ENCODE assay signal across 14 cellular contexts in the genomic region with DNA sequence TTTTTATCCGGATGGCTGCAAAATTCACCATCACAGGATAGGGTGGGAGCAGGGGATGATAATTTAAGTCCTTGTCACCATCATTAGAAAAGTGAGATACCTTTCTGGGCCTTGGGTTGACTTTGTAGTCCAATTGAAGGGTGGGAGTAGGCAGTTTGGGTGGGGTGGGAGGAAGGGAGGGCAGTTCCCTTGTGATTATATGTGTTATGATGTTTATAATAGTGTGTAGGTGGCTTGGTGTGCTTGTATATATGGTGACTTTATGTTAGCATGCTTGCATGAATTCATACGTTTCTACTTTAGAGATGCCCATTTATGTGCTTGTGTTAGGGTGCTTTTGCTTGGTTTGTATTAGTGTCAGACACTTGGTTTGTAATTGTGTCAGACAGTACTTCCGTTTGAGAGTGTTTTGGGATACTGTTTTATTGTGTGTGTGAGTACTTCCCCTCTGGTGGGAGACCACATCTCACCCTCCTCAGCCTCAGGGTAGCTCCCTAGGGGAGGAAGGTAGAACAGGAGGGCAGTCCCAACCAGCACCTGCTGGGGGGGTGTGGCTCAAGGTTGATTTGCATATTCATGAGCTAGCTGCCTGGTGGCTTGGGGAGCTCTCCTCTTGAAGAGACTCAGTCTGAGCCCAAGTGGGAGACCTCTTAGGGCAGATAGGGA. TPM values are rescaled to one million over a fixed set of nuclear protein-coding genes. Genes with fewer than 3 reads are reported as not detected.
DNase-seq lines count a peak whose midpoint lies in the region; ATAC-seq, FAIRE-seq and TF ChIP-seq lines count a peak whose summit lies in the region.
"Had no signal": no experiment of that assay in that cellular context is flagged by ENCODE, and none has a peak within 500 bp of the region (broad histone marks: within the 10 kb centered on the region; RNA-seq: fewer than 3 reads in every experiment).

No MANE protein-coding gene starts in this region.

- no peaks in the 10 kb centered on the region for H3K9me1 ChIP-seq in keratinocyte (ENCODE audit: control insufficient read depth, extremely low read depth, insufficient read depth, low read length)

- peak; percentile 46 for ATAC-seq in GM18861 (IDR thresholded peaks at IDR 0.05; ENCODE audit: unreplicated experiment)
- peak; percentile 71 for ATAC-seq in GM21423 (IDR thresholded peaks at IDR 0.05; ENCODE audit: unreplicated experiment)
- no peak for ATAC-seq in GM19328 (IDR thresholded peaks at IDR 0.05; ENCODE audit: unreplicated experiment)

- H3K27ac ChIP-seq in keratinocyte (ENCODE audit: control insufficient read depth, insufficient read depth, low read length), result no peak overlapping the region
- H3K27ac ChIP-seq: breast epithelium, GM23248 had no signal

- no peak overlapping the region for H3K4me3 ChIP-seq in keratinocyte (ENCODE audit: control insufficient read depth in 2 of 3, extremely low read depth in 1 of 3, insufficient read depth in 2 of 3, low read depth in 1 of 3, low read length in 3 of 3)
- H3K4me3 ChIP-seq: breast epithelium, GM23248 had no signal

- H3K36me3 ChIP-seq in keratinocyte (ENCODE audit: control insufficient read depth in 2 of 2, extremely low read depth in 1 of 2, insufficient read depth in 2 of 2, low read length in 2 of 2), result no peaks in the 10 kb centered on the region
- H3K36me3 ChIP-seq: breast epithelium had no signal

- FAIRE-seq in keratinocyte (lab: Jason Lieb, UNC), result peak; percentile 66

- no peaks in the 10 kb centered on the region for H3K9me3 ChIP-seq in keratinocyte (ENCODE audit: control insufficient read depth, low read depth, low read length)
- H3K9me3 ChIP-seq: breast epithelium had no signal

- no peaks in the 10 kb centered on the region for H4K20me1 ChIP-seq in keratinocyte (ENCODE audit: control insufficient read depth, extremely low read depth, insufficient read depth, low read length)

- H3K4me2 ChIP-seq in keratinocyte (ENCODE audit: control insufficient read depth, extremely low read depth, insufficient read depth, low read depth, low read length), result peak overlapping the region; percentile 62

- dilution Hi-C loops in keratinocyte (cut with MboI; ENCODE audit: extremely low pct_ligation_motif_present, low sequenced_read_pairs), result no loop called here

- H3K27me3 ChIP-seq in keratinocyte (ENCODE audit: control insufficient read depth, extremely low read depth, insufficient read depth, low read length), result no peaks in the 10 kb centered on the region
- H3K27me3 ChIP-seq: breast epithelium had no signal

- peaks cover 32% of the 10 kb centered on the region for H3K4me1 ChIP-seq in keratinocyte (ENCODE audit: control insufficient read depth, extremely low read depth, insufficient read depth, low read length)
- H3K4me1 ChIP-seq: breast epithelium had no signal

- H3K79me2 ChIP-seq in keratinocyte (ENCODE audit: control insufficient read depth, insufficient read depth, low read length), result peaks cover 6% of the 10 kb centered on the region

- H3K9ac ChIP-seq in keratinocyte (ENCODE audit: control insufficient read depth, extremely low read depth, insufficient read depth, low read length), result no peak overlapping the region
- H3K9ac ChIP-seq: GM23248 had no signal

- no peak overlapping the region for H2AFZ ChIP-seq in keratinocyte (ENCODE audit: control insufficient read depth, low read length)
- H2AFZ ChIP-seq: GM23248 had no signal

- no peak for TF ChIP-seq CTCF in keratinocyte (optimal IDR thresholded peaks at IDR 0.05 in 1 of 3, IDR thresholded peaks at IDR 0.05 in 1 of 3, conservative IDR thresholded peaks at IDR 0.05 in 1 of 3; ENCODE audit: extremely low read depth in 1 of 3, insufficient read depth in 2 of 3, low read length in 3 of 3)

- peak; percentile 9 for DNase-seq in HT-29 (ENCODE audit: low spot score)
- no peak for DNase-seq in keratinocyte (ENCODE audit: low read depth, low spot score)
- no peak for DNase-seq in HUDEP-2 (lab: John Stamatoyannopoulos, UW; ENCODE audit: unreplicated experiment in 76 of 76)
- DNase-seq in activated CD4-positive, alpha-beta T cell treated with anti-CD3 and anti-CD28 coated beads for 4 hours, result no peak
- DNase-seq: activated CD4-positive, alpha-beta memory T cell treated with anti-CD3 and anti-CD28 coated beads for 36 hours; GDM1; GM23248 had no signal

RNA-seq across cellular contexts. Expression of gene POU3F1, which starts 6.3 kb away (rescaled TPM):
- 0.94 and 1.1 TPM in 2 replicates for total RNA-seq in HT-29 (2014; rRNA removed; shearing (Covaris generic))
- 0.32 to 1.3 TPM (median 0.59 TPM) in 3 replicates for polyA plus RNA-seq in keratinocyte
- polyA plus RNA-seq in keratinocyte (2011; ENCODE audit: low read depth), result 0.71 TPM
- polyA plus RNA-seq in keratinocyte (2011; cell fraction: cytosol; rRNA removed), result 0.33 and 0.84 TPM in 2 replicates
- polyA plus RNA-seq in keratinocyte (2011; cell fraction: nucleus; rRNA removed), result 0.52 and 1.7 TPM in 2 replicates
- 0.87 and 2.2 TPM in 2 replicates for polyA plus RNA-seq in keratinocyte (2012; ENCODE audit: low replicate concordance)
- polyA minus RNA-seq in keratinocyte, result 0.61 to 0.72 TPM (median 0.63 TPM) in 3 replicates
- polyA minus RNA-seq in keratinocyte (2011; cell fraction: cytosol; rRNA and poly(A)+ RNA removed), result 3.3 TPM
- polyA minus RNA-seq in keratinocyte (2011; cell fraction: nucleus; rRNA and poly(A)+ RNA removed), result 1.7 and 1.8 TPM in 2 replicates
- total RNA-seq: GM23248, LHCN-M2, RPMI7951, subcutaneous adipose tissue had no signal
- polyA plus RNA-seq: GM23248 had no signal

RNA-seq across cellular contexts. Expression of gene UTP11, which starts 40.3 kb away (rescaled TPM):
- 22.1 and 26.1 TPM in 2 replicates for total RNA-seq in HT-29 (2014; rRNA removed; shearing (Covaris generic))
- polyA plus RNA-seq in keratinocyte, result 24.1 to 50.0 TPM (median 49.1 TPM) in 3 replicates
- 145 TPM for polyA plus RNA-seq in keratinocyte (2011; ENCODE audit: low read depth)
- 26.4 and 35.2 TPM in 2 replicates for polyA plus RNA-seq in keratinocyte (2011; cell fraction: cytosol; rRNA removed)
- 24.5 and 39.0 TPM in 2 replicates for polyA plus RNA-seq in keratinocyte (2011; cell fraction: nucleus; rRNA removed)
- 31.7 and 64.5 TPM in 2 replicates for polyA plus RNA-seq in keratinocyte (2012; ENCODE audit: low replicate concordance)
- 5.7 to 12.6 TPM (median 7.4 TPM) in 3 replicates for polyA minus RNA-seq in keratinocyte
- 15.3 TPM for polyA minus RNA-seq in keratinocyte (2011; cell fraction: cytosol; rRNA and poly(A)+ RNA removed)
- polyA minus RNA-seq in keratinocyte (2011; cell fraction: nucleus; rRNA and poly(A)+ RNA removed), result 6.4 and 13.8 TPM in 2 replicates

RNA-seq across cellular contexts. Expression of gene FHL3, which starts 47.6 kb away (rescaled TPM):
- total RNA-seq in HT-29 (2014; rRNA removed; shearing (Covaris generic)), result 12.2 and 15.2 TPM in 2 replicates
- 5.1 to 24.6 TPM (median 5.2 TPM) in 3 replicates for polyA plus RNA-seq in keratinocyte
- polyA plus RNA-seq in keratinocyte (2011; ENCODE audit: low read depth), result 6.6 TPM
- 9.0 and 16.5 TPM in 2 replicates for polyA plus RNA-seq in keratinocyte (2011; cell fraction: cytosol; rRNA removed)
- 10.2 and 14.7 TPM in 2 replicates for polyA plus RNA-seq in keratinocyte (2011; cell fraction: nucleus; rRNA removed)
- 11.9 and 29.7 TPM in 2 replicates for polyA plus RNA-seq in keratinocyte (2012; ENCODE audit: low replicate concordance)
- 16.0 to 51.9 TPM (median 20.1 TPM) in 3 replicates for polyA minus RNA-seq in keratinocyte
- 16.7 TPM for polyA minus RNA-seq in keratinocyte (2011; cell fraction: cytosol; rRNA and poly(A)+ RNA removed)
- polyA minus RNA-seq in keratinocyte (2011; cell fraction: nucleus; rRNA and poly(A)+ RNA removed), result 9.4 and 14.0 TPM in 2 replicates
